ENCODE assay signal across 20 cellular contexts in the genomic region with DNA sequence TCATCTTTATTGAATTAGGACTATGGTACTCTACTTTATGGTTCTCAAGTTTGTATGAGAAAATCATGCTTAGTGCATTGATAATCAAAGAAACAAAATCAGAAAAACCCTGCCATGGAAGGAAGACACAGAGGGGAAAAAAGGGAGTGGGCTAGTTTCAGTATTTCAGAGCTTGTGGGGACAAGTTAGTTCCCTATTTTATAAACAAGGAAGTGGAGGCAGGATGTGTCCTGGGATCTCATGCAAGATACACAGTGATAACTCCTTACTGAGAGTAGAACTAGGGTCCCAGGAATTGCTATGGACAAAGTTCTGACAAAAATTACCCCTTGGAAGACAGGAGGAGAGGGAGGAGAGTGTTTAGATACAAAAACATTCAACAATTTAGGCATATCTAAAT.
"Had no signal": no experiment of that assay in that cellular context is flagged by ENCODE, and none has a peak within 500 bp of the region (broad histone marks: within the 10 kb centered on the region; RNA-seq: fewer than 3 reads in every experiment).

No MANE protein-coding gene starts in this region.

- FAIRE-seq: pancreas had no signal

- ATAC-seq: heart left ventricle, left colon, left ventricle myocardium superior, pancreas, right cardiac atrium had no signal

- H3K27me3 Mint-ChIP-seq: progenitor cell of endocrine pancreas, type B pancreatic cell had no signal

- H3K9me3 Mint-ChIP-seq: type B pancreatic cell had no signal

- H3K4me1 Mint-ChIP-seq: endodermal cell had no signal

- DNase-seq: effector CD4-positive, alpha-beta T cell; endodermal cell; foreskin melanocyte; heart left ventricle; hippocampal formation; left colon; left ventricle myocardium superior; mesenchymal stem cell; midbrain; nucleus accumbens; pancreas; right cardiac atrium; stimulated activated CD4-positive, alpha-beta T cell treated with anti-CD3 and anti-CD28 coated beads, Interleukin-2, amount 100 ng/mL, for 48 hours; stimulated activated naive CD4-positive, alpha-beta T cell treated with Interleukin-2 at 50 U/mL for 16 hours; thyroid gland; uterus had no signal

- H3K27ac Mint-ChIP-seq: endodermal cell; natural killer cell treated with Interleukin-12 subunit alpha and Interleukin-12 subunit beta and Interleukin-15 and Interleukin-18, amount 100 ng/mL, for 72 hours; neural progenitor cell; progenitor cell of endocrine pancreas; type B pancreatic cell had no signal

- H3K36me3 Mint-ChIP-seq: natural killer cell treated with Interleukin-12 subunit alpha and Interleukin-12 subunit beta and Interleukin-15 and Interleukin-18, amount 100 ng/mL, for 72 hours; neural progenitor cell; type B pancreatic cell had no signal

- H3K4me3 Mint-ChIP-seq: endodermal cell; natural killer cell treated with Interleukin-12 subunit alpha and Interleukin-12 subunit beta and Interleukin-15 and Interleukin-18, amount 100 ng/mL, for 72 hours; neural progenitor cell; type B pancreatic cell had no signal
